In genomic region chr1:27149084-27149483, GRCh38 we compare ENCODE assay signal across 14 cellular contexts. TPM values are rescaled to one million over a fixed set of nuclear protein-coding genes. Genes with fewer than 3 reads are reported as not detected.
DNase-seq lines count a peak whose midpoint lies in the region; ATAC-seq and TF ChIP-seq lines count a peak whose summit lies in the region.
"Had no signal": no experiment of that assay in that cellular context is flagged by ENCODE, and none has a peak within 500 bp of the region (broad histone marks: within the 10 kb centered on the region; RNA-seq: fewer than 3 reads in every experiment).

No MANE protein-coding gene starts in this region.

- H3K27ac Mint-ChIP-seq in mesothelial cell of epicardium: no peak overlapping the region
- H3K27ac Mint-ChIP-seq: activated naive CD4-positive, alpha-beta T cell treated with anti-CD3 and anti-CD28 coated beads for 36 hours had no signal

- no peak overlapping the region for H3K4me3 Mint-ChIP-seq in mesothelial cell of epicardium
- H3K4me3 Mint-ChIP-seq: activated naive CD4-positive, alpha-beta T cell treated with anti-CD3 and anti-CD28 coated beads for 36 hours had no signal

- WGBS in heart right ventricle, 2 donors: 44 to 47% methylated on average over 5 of the region's 5 CpGs
- whole genome bisulfite sequencing in right cardiac atrium: 41% methylated on average over 5 of the region's 5 CpGs

- ATAC-seq in heart right ventricle (peak in 1 of 8 donors; percentile 5), Right ventricle myocardium superior (ENCODE audit: poor library complexity) (no peak), SK-N-SH treated with all-trans-retinoic acid at 6 μM for 48 hours (no peak), right cardiac atrium (no peak), upper lobe of right lung (no peak)

- DNase-seq in heart right ventricle (no peak), Right ventricle myocardium superior (no peak), right cardiac atrium (no peak), upper lobe of right lung (no peak), KG1 (lab: John Stamatoyannopoulos, UW) (no peak), mesothelial cell of epicardium (ENCODE audit: low spot score in 2 of 2, unreplicated experiment in 2 of 2) (no peak)
- DNase-seq in stimulated activated CD4-positive, alpha-beta T cell treated with anti-CD3 and anti-CD28 coated beads, Interleukin-12 subunit alpha, Interleukin-12 subunit beta, amount 100 ng/mL, for 4 hours: no peak
- DNase-seq: activated naive CD4-positive, alpha-beta T cell treated with anti-CD3 and anti-CD28 coated beads for 36 hours; EL; NCI-H1105; SHP77; stimulated activated CD4-positive, alpha-beta T cell treated with anti-CD3 and anti-CD28 coated beads, Interleukin-1b, Interleukin-23, amount 100 ng/mL, for 48 hours; stimulated activated CD8-positive, alpha-beta memory T cell treated with anti-CD3 and anti-CD28 coated beads, Interleukin-4, amount 100 ng/mL, for 48 hours had no signal

- H3K27me3 ChIP-seq in heart right ventricle (no peaks in the 10 kb centered on the region), right cardiac atrium (ENCODE audit: control insufficient read depth, insufficient read depth) (no peaks in the 10 kb centered on the region), upper lobe of right lung (no peaks in the 10 kb centered on the region)

- no peaks in the 10 kb centered on the region for H3K36me3 Mint-ChIP-seq in mesothelial cell of epicardium

- H3K9me3 Mint-ChIP-seq in mesothelial cell of epicardium: no peaks in the 10 kb centered on the region
- H3K9me3 Mint-ChIP-seq: activated naive CD4-positive, alpha-beta T cell treated with anti-CD3 and anti-CD28 coated beads for 36 hours had no signal

- H3K4me1 Mint-ChIP-seq in mesothelial cell of epicardium: peaks cover 71% of the 10 kb centered on the region

- H3K9me3 ChIP-seq in heart right ventricle (no peaks in the 10 kb centered on the region), right cardiac atrium (ENCODE audit: control insufficient read depth, low read length) (no peaks in the 10 kb centered on the region), upper lobe of right lung (no peaks in the 10 kb centered on the region)

- TF ChIP-seq CTCF in heart right ventricle (IDR thresholded peaks at IDR 0.05) (no peak), upper lobe of right lung (IDR thresholded peaks at IDR 0.05) (no peak), mesothelial cell of epicardium (IDR thresholded peaks at IDR 0.05; ENCODE audit: unreplicated experiment) (no peak)

- H3K4me1 ChIP-seq in heart right ventricle: peaks cover 28 to 91% (median 81%) of the 10 kb centered on the region in 9 donors
- H3K4me1 ChIP-seq in right cardiac atrium (ENCODE audit: control insufficient read depth, insufficient read depth, low read length): peaks cover 28% of the 10 kb centered on the region
- peaks cover 66% of the 10 kb centered on the region for H3K4me1 ChIP-seq in upper lobe of right lung

- H3K27me3 Mint-ChIP-seq in mesothelial cell of epicardium (ENCODE audit: low read depth): no peaks in the 10 kb centered on the region

- intact Hi-C loops in heart right ventricle (cut with DNase I): no loop called here
- intact Hi-C loops in Right ventricle myocardium superior (cut with DNase I): no loop called here
- intact Hi-C loops in right cardiac atrium (cut with DNase I): no loop called here
- intact Hi-C loops in upper lobe of right lung (cut with DNase I): no loop called here

- no peak overlapping the region for H3K4me3 ChIP-seq in heart right ventricle
- H3K4me3 ChIP-seq in right cardiac atrium (ENCODE audit: low read length): no peak overlapping the region
- no peak overlapping the region for H3K4me3 ChIP-seq in upper lobe of right lung

- H3K27ac ChIP-seq in heart right ventricle: peak overlapping the region in 8 of 10 donors; percentile 12 to 64 (median 50)
- peak overlapping the region; percentile 76 for H3K27ac ChIP-seq in right cardiac atrium (ENCODE audit: low read length)
- H3K27ac ChIP-seq in upper lobe of right lung: peak overlapping the region; percentile 24

- H3K36me3 ChIP-seq in heart right ventricle (peaks cover 0 to 2% (median 0%) of the 10 kb centered on the region in 9 donors), upper lobe of right lung (no peaks in the 10 kb centered on the region)

TF ChIP-seq in SK-N-SH treated with all-trans-retinoic acid at 6 μM for 48 hours, 23 proteins besides CTCF, POLR2A, EP300 and RAD21:
- TF ChIP-seq TCF4 (CRISPR knock-in tag; IDR thresholded peaks at IDR 0.05; ENCODE audit: borderline replicate concordance) (peak; percentile 67; the same call in 1 of the 2 replicates), CSDC2 (CRISPR knock-in tag; IDR thresholded peaks at IDR 0.05) (no peak), ISL1 (CRISPR knock-in tag; IDR thresholded peaks at IDR 0.05) (0 out of 2 replicates have a peak, but pooled peaks have one; percentile 15)

RNA-seq across cellular contexts. Expression of gene SLC9A1, which starts 5.8 kb away (rescaled TPM):
- total RNA-seq in heart right ventricle (10 to 100 TPM in 9 of 10 donors, 1 to 10 TPM in 1; 9.4 to 34.4 (median 22.1) TPM), Right ventricle myocardium superior (17.6 TPM), right cardiac atrium (10 to 100 TPM; 22.8 to 39.3 (median 35.4) TPM), upper lobe of right lung (62.4 TPM), mesothelial cell of epicardium (32.5 to 34.6 TPM (median 33.9 TPM) in 3 replicates)
- polyA plus RNA-seq in heart right ventricle (10 to 100 TPM; 11.3 TPM), right cardiac atrium (21.5 TPM)

Comparison
In these comparisons a context has a peak if more than half of its experiments do, and no peak if none do; other contexts are left out.
1. H3K27ac ChIP-seq: peak in every context shown above with its lines; median percentile 76 in right cardiac atrium; 50 in heart right ventricle; 24 in upper lobe of right lung.